Comparison of ENCODE assay signal across 25 cellular contexts in the genomic region with DNA sequence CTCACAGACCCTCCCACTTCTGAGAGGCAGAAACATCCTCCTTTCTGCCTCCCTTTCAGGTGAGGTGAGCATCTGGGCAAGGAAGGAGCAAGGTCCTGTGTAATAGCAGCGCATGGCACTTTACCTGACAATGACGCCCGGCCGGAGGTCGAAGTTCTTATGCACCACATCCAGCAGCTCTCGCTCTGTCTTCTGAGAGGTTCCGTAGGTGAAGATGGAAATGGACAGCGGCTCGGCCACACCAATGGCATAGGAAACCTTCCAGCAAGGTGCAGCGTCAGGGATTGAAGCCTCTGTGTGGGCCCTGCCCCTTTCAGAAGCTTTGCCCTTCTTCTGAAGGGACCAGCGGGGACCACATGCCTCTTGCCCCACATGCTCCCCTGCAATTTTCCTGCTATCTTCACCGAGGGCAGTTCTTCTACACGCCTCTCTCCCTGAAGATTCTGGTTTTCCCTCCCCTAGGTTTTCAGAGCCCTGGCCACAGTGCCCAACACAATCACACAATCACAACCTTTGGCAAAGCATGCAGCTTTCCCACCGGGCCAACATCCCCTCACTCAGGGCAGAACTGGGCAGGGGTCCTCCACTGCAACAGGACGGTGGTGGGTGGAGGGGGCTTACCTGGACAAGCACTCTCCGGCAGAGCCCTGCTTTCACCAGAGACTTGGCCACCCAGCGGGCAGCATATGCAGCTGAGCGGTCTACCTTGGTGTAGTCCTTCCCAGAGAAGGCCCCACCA. TPM values are rescaled to one million over a fixed set of nuclear protein-coding genes. Genes with fewer than 3 reads are reported as not detected.
A peak's percentile ranks its signal among the peaks of the same experiment; 100 is the strongest.
DNase-seq lines count a peak whose midpoint lies in the region; ATAC-seq, FAIRE-seq and TF ChIP-seq lines count a peak whose summit lies in the region.
"Had no signal": no experiment of that assay in that cellular context is flagged by ENCODE, and none has a peak within 500 bp of the region (broad histone marks: within the 10 kb centered on the region; RNA-seq: fewer than 3 reads in every experiment).

No MANE protein-coding gene starts in this region.

- TF ChIP-seq POLR2A in HepG2 (IDR thresholded peaks at IDR 0.05; ENCODE audit: insufficient read depth in 1 of 2, low read depth in 2 of 2, low read length in 2 of 2) (no peak), GM12891 (IDR thresholded peaks at IDR 0.05; ENCODE audit: low read depth, low read length) (no peak)

- H3K18ac ChIP-seq in neuronal stem cell (ENCODE audit: low read length), result no peak overlapping the region

- in situ Hi-C loops in HepG2 (cut with HindIII; ENCODE audit: extremely low pct_ligation_motif_present, low pct_unique_long_range_greater_than_20kb), result loop anchor here (25.0 kb wide), 1 partner anchor 238 kb away; no protein-coding TSS in a partner anchor

- BruUV-seq in HepG2 (replicated peaks; lab: Mats Ljungman, UMichigan), result no TSS peak

- no peak overlapping the region for H2BK5ac ChIP-seq in neuronal stem cell (ENCODE audit: low read length)

- no peak overlapping the region for H3K4me2 ChIP-seq in HepG2 (ENCODE audit: low read depth, low read length)
- H3K4me2 ChIP-seq in neuronal stem cell (ENCODE audit: insufficient read depth, low read length, poor library complexity, severe bottlenecking), result no peak overlapping the region

- H4K8ac ChIP-seq in neuronal stem cell (ENCODE audit: low read depth, low read length), result no peak overlapping the region

- no peaks in the 10 kb centered on the region for H4K20me1 ChIP-seq in HepG2 (ENCODE audit: insufficient read depth, low read length)

- intact Hi-C loops in cardiac septum (cut with DNase I), result no loop called here
- intact Hi-C loops in right cardiac atrium (cut with DNase I), result no loop called here
- intact Hi-C loops in HepG2 (cut with micrococcal nuclease; ENCODE audit: unreplicated experiment), result no loop called here

- TF ChIP-seq RAD21 in HepG2 (CRISPR knock-in tag; IDR thresholded peaks at IDR 0.05), result no peak

- no peak overlapping the region for H2BK12ac ChIP-seq in neuronal stem cell (ENCODE audit: low read length)

- H3K36me3 ChIP-seq in HepG2 (replicated peaks in 1 of 2; ENCODE audit: control insufficient read depth in 1 of 2, insufficient read depth in 2 of 2, low read length in 2 of 2) (peaks cover 16 to 56% of the 10 kb centered on the region in 2 experiments), neuronal stem cell (replicated peaks in 1 of 2; ENCODE audit: control insufficient read depth in 2 of 2, insufficient read depth in 2 of 2, low read length in 2 of 2) (no peaks in the 10 kb centered on the region)
- H3K36me3 ChIP-seq: HAP-1, MG63 had no signal

- no peak overlapping the region for H4K91ac ChIP-seq in neuronal stem cell (ENCODE audit: low read depth, low read length, poor library complexity)

- H3K4ac ChIP-seq in neuronal stem cell (ENCODE audit: low read length), result no peak overlapping the region

- H3K9ac ChIP-seq in HepG2 (ENCODE audit: insufficient read depth, low read depth, low read length) (no peak overlapping the region), neuronal stem cell (ENCODE audit: low read depth, low read length, poor library complexity) (peak overlapping the region; percentile 7)

- peaks cover 3% of the 10 kb centered on the region for H3K4me1 ChIP-seq in right cardiac atrium (ENCODE audit: control insufficient read depth, insufficient read depth, low read length)
- peaks cover 48% of the 10 kb centered on the region for H3K4me1 ChIP-seq in HepG2 (ENCODE audit: insufficient read depth, low read length)
- peaks cover 2 to 3% of the 10 kb centered on the region in 2 donors for H3K4me1 ChIP-seq in neuronal stem cell (ENCODE audit: control insufficient read depth in 2 of 2, insufficient read depth in 1 of 2, low read depth in 1 of 2, low read length in 2 of 2)
- H3K4me1 ChIP-seq: HAP-1 had no signal

- DNase-seq in cardiac septum (ENCODE audit: low spot score), result peak; percentile 67
- no peak for DNase-seq in right cardiac atrium
- no peak for DNase-seq in HepG2 (ENCODE audit: low spot score)
- DNase-seq in neuronal stem cell (ENCODE audit: low spot score), result no peak
- peak; percentile 40 for DNase-seq in ureter (ENCODE audit: low spot score)
- DNase-seq in GM12891 (ENCODE audit: insufficient read length, low spot score), result no peak
- DNase-seq in GM20000 (ENCODE audit: low spot score), result no peak
- DNase-seq in cerebellar nuclear complex (lab: John Stamatoyannopoulos, UW), result no peak
- DNase-seq: GOT3, HFFc6, IMR-90, KG1, MG63, NCI-H1105 treated with DMSO at 0.1 percent for 48 hours, NCI-H146, NCI-H1930, NCI-H2107, NCI-H446, NCI-H524 treated with DMSO at 0.1 percent for 48 hours, NCI-H774, SIG-M5 had no signal

- TF ChIP-seq CTCF in HepG2 (CRISPR knock-in tag; IDR thresholded peaks at IDR 0.05) (no peak), GM20000 (IDR thresholded peaks at IDR 0.05; ENCODE audit: extremely low read depth, missing control alignments) (no peak)

- no peak overlapping the region for H2AFZ ChIP-seq in HepG2 (ENCODE audit: low read length)
- H2AFZ ChIP-seq in neuronal stem cell (ENCODE audit: low read length), result no peak overlapping the region

- no peak overlapping the region for H3K14ac ChIP-seq in neuronal stem cell (ENCODE audit: low read length)

- ATAC-seq in right cardiac atrium (no peak), HepG2 (no peak)

- FAIRE-seq in HepG2 (lab: Jason Lieb, UNC), result no peak
- FAIRE-seq in GM12891 (lab: Jason Lieb, UNC), result no peak
- FAIRE-seq: D721Med, RCC 7860 had no signal

- H2AK5ac ChIP-seq in neuronal stem cell (ENCODE audit: low read depth, low read length), result peak overlapping the region; percentile 21

- CTCF ChIA-PET in HepG2 (lab: Yijun Ruan, JAX; ENCODE audit: low intra/inter-chr PET ratio, low total read pairs), result no interaction called here

- no peaks in the 10 kb centered on the region for H3K9me3 ChIP-seq in right cardiac atrium (ENCODE audit: control insufficient read depth, low read length)
- no peaks in the 10 kb centered on the region for H3K9me3 ChIP-seq in HepG2 (ENCODE audit: low read length)
- no peaks in the 10 kb centered on the region for H3K9me3 ChIP-seq in neuronal stem cell (replicated peaks in 1 of 2; ENCODE audit: control insufficient read depth in 2 of 2, insufficient read depth in 1 of 2, low read depth in 1 of 2, low read length in 2 of 2)
- H3K9me3 ChIP-seq: HAP-1, MG63 had no signal

- no peaks in the 10 kb centered on the region for H3K79me1 ChIP-seq in neuronal stem cell (ENCODE audit: low read depth, low read length)

- WGBS in right cardiac atrium, result 88% methylated on average over 18 of the region's 18 CpGs
- 96% methylated on average over 13 of the region's 18 CpGs for WGBS in HepG2 (ENCODE audit: low lambda C conversion rate)
- no CpG with 5 or more reads among the region's 18 CpGs for WGBS in neuronal stem cell (ENCODE audit: extremely low coverage in 2 of 2, insufficient read length in 2 of 2, insufficient replicate concordance in 1 of 2), 2 donors

- no peak overlapping the region for H2BK120ac ChIP-seq in neuronal stem cell (ENCODE audit: low read depth, low read length)

- H3K27ac ChIP-seq in right cardiac atrium (ENCODE audit: low read length) (no peak overlapping the region), HepG2 (ENCODE audit: extremely low read length, insufficient read depth, low read length) (peak overlapping the region; percentile 95), neuronal stem cell (replicated peaks; ENCODE audit: low read length) (no peak overlapping the region)

- no peak overlapping the region for H2BK15ac ChIP-seq in neuronal stem cell (ENCODE audit: low read length)

- POLR2A ChIA-PET in HepG2 (lab: Yijun Ruan, JAX), result interaction anchor here (2.9 to 4.6 kb wide), 2 partner anchors 10 to 14 kb away, joined by 23 to 69 read pairs; partner anchors contain the start of gene MAT1A

- peak overlapping the region; percentile 23 for H3K23ac ChIP-seq in neuronal stem cell (ENCODE audit: low read depth, low read length, poor library complexity)

- H3K27me3 ChIP-seq in right cardiac atrium (ENCODE audit: control insufficient read depth, insufficient read depth), result no peaks in the 10 kb centered on the region
- H3K27me3 ChIP-seq in HepG2 (ENCODE audit: control insufficient read depth in 1 of 2, insufficient read depth in 2 of 2, low read length in 2 of 2), result no peaks in the 10 kb centered on the region
- peaks cover 0 to 6% (median 0%) of the 10 kb centered on the region in 3 experiments for H3K27me3 ChIP-seq in neuronal stem cell (ENCODE audit: control insufficient read depth in 3 of 3, insufficient read depth in 3 of 3, low read depth in 1 of 3, low read length in 3 of 3)
- H3K27me3 ChIP-seq: MG63 had no signal

- no peak overlapping the region for H3K4me3 ChIP-seq in right cardiac atrium (ENCODE audit: low read length)
- no peak overlapping the region for H3K4me3 ChIP-seq in HepG2 (replicated peaks in 1 of 3; ENCODE audit: insufficient read depth in 1 of 3, low read depth in 2 of 3, low read length in 3 of 3)
- no peak overlapping the region for H3K4me3 ChIP-seq in neuronal stem cell (ENCODE audit: low read length in 2 of 2)
- H3K4me3 ChIP-seq: HAP-1, MG63 had no signal

- no peak for TF ChIP-seq EP300 in HepG2 (IDR thresholded peaks at IDR 0.05; ENCODE audit: low read depth in 2 of 2, low read length in 2 of 2)
- TF ChIP-seq EP300 in HepG2 (CRISPR knock-in tag; IDR thresholded peaks at IDR 0.05; ENCODE audit: borderline replicate concordance), result no peak

- no peaks in the 10 kb centered on the region for H3K79me2 ChIP-seq in HepG2 (ENCODE audit: insufficient read depth, low read length)

RNA-seq across cellular contexts. Expression of gene MAT1A, which starts 14.9 kb away (rescaled TPM):
- total RNA-seq in cardiac septum (0.11 TPM), right cardiac atrium (under 1 TPM in 3 of 4 donors, not detected in 1; 0.09 to 0.25 (median 0.20) TPM), HepG2 (2016; rRNA removed; fragmentation: Illumina TruSeq; extraction: Trizol) (76.9 and 101 TPM in 2 replicates), ureter (0.75 TPM)
- polyA plus RNA-seq in right cardiac atrium (0.11 TPM), HepG2 (2011; rRNA removed) (57.1 and 71.8 TPM in 2 replicates)
- total RNA-seq in HepG2 (2016; cell fraction: cytosol; rRNA removed; fragmentation: Illumina TruSeq; extraction: Trizol; ENCODE audit: low read depth), result 8.2 and 9.7 TPM in 2 replicates
- 77.4 and 101 TPM in 2 replicates for total RNA-seq in HepG2 (2016; cell fraction: insoluble cytoplasmic fraction; rRNA removed; fragmentation: Illumina TruSeq; extraction: Trizol)
- 35.3 and 36.5 TPM in 2 replicates for total RNA-seq in HepG2 (2016; cell fraction: membrane; rRNA removed; fragmentation: Illumina TruSeq; extraction: Trizol)
- 51.9 and 57.9 TPM in 2 replicates for total RNA-seq in HepG2 (2016; cell fraction: nucleus; rRNA removed; fragmentation: Illumina TruSeq; extraction: Trizol)
- polyA plus RNA-seq in HepG2 (2011; cell fraction: cytosol; rRNA removed), result 67.8 and 68.7 TPM in 2 replicates
- polyA plus RNA-seq in HepG2 (2011; cell fraction: nucleus; rRNA removed), result 86.2 and 106 TPM in 2 replicates
- polyA plus RNA-seq in HepG2 (2012), result 51.2 and 64.8 TPM in 2 replicates
- 7.9 and 9.8 TPM in 2 replicates for polyA plus RNA-seq in HepG2 (2016; cell fraction: cytosol; fragmentation: Illumina TruSeq; extraction: Trizol; ENCODE audit: low read depth)
- 98.3 and 108 TPM in 2 replicates for polyA plus RNA-seq in HepG2 (2016; cell fraction: insoluble cytoplasmic fraction; fragmentation: Illumina TruSeq; extraction: Trizol; ENCODE audit: low read depth)
- 26.5 and 26.9 TPM in 2 replicates for polyA plus RNA-seq in HepG2 (2016; cell fraction: membrane; fragmentation: Illumina TruSeq; extraction: Trizol; ENCODE audit: low read depth)
- 93.4 and 100 TPM in 2 replicates for polyA plus RNA-seq in HepG2 (2016; cell fraction: nucleus; fragmentation: Illumina TruSeq; extraction: Trizol; ENCODE audit: insufficient read depth, low read depth)
- polyA minus RNA-seq in HepG2 (2011; rRNA and poly(A)+ RNA removed; ENCODE audit: low replicate concordance), result 0.07 and 103 TPM in 2 replicates
- 28.5 and 32.8 TPM in 2 replicates for polyA minus RNA-seq in HepG2 (2011; cell fraction: cytosol; rRNA and poly(A)+ RNA removed)
- 23.2 and 35.9 TPM in 2 replicates for polyA minus RNA-seq in HepG2 (2011; cell fraction: nucleus; rRNA and poly(A)+ RNA removed)
- polyA plus RNA-seq in neuronal stem cell (2013, experiment 1 of 2), result 0.11 TPM
- 0.18 TPM for polyA plus RNA-seq in neuronal stem cell (2013, experiment 2 of 2)
- polyA plus RNA-seq in GM12891 (2012; ENCODE audit: low read depth, missing spikeins), result 0.03 TPM
- total RNA-seq: HFFc6, IMR-90 had no signal
- polyA plus RNA-seq: BJ, IMR-90 had no signal

Comparison
In these comparisons a context has a peak if more than half of its experiments do, and no peak if none do; other contexts are left out.
1. DNase-seq: peak in cardiac septum (single experiment) and ureter (single experiment); none in right cardiac atrium (0 of 3), HepG2 (single experiment), neuronal stem cell (single experiment), GM12891 (single experiment), GM20000 (single experiment) and cerebellar nuclear complex (0 of 2).